In the genomic region with DNA sequence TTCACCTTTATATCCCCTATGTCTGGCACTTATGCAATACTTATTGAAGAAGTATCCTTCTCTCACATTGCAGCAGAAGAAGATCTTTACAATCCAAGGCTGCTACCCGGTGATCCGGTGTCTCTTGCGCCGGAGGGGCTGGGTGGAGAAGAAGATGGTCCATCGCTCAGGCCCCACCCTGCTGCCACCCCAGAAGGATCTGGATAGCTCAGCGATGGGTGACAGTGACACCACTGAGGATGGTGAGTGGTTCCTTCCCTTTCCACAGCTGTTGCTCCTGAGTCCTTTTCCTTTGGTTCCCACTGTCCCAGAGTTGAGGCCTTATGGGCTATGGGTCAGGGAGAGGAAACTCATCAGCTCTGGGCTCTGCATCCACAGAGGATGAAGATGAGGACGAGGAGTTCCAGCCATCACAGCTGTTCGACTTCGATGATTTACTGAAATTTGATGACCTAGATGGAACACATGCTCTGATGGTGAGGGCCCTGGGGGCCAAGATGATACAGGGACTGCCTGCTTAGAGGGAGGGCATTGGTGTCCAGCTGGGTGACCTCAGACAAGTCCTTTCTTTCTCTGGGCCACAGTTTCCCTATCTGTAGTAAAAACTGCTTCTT, we compare ENCODE assay signal across 20 cellular contexts. TPM values are rescaled to one million over a fixed set of nuclear protein-coding genes. Genes with fewer than 3 reads are reported as not detected.
DNase-seq lines count a peak whose midpoint lies in the region; ATAC-seq lines count a peak whose summit lies in the region.
"Had no signal": no experiment of that assay in that cellular context is flagged by ENCODE, and none has a peak within 500 bp of the region (broad histone marks: within the 10 kb centered on the region; RNA-seq: fewer than 3 reads in every experiment).

No MANE protein-coding gene starts in this region.

- ATAC-seq in central memory CD8-positive, alpha-beta T cell (replicated peaks; ENCODE audit: extremely low read depth, poor library complexity, severe bottlenecking), result no peak
- ATAC-seq in HG02970 (IDR thresholded peaks at IDR 0.05; ENCODE audit: low FRiP score, unreplicated experiment) (no peak), HG02763 (IDR thresholded peaks at IDR 0.05; ENCODE audit: unreplicated experiment) (no peak)
- ATAC-seq: Right ventricle myocardium inferior had no signal

- no peaks in the 10 kb centered on the region for H3K9me3 Mint-ChIP-seq in activated T-cell treated with anti-CD3 and anti-CD28 coated beads, Interleukin-2, amount 50 U/mL, for 24 hours
- no peaks in the 10 kb centered on the region for H3K9me3 Mint-ChIP-seq in IgD-negative memory B cell
- H3K9me3 Mint-ChIP-seq in central memory CD8-positive, alpha-beta T cell, result no peaks in the 10 kb centered on the region
- H3K9me3 Mint-ChIP-seq: CD4-positive, CD25-positive, alpha-beta regulatory T cell had no signal

- H3K4me3 Mint-ChIP-seq in activated T-cell treated with anti-CD3 and anti-CD28 coated beads, Interleukin-2, amount 50 U/mL, for 24 hours, result no peak overlapping the region
- H3K4me3 Mint-ChIP-seq in IgD-negative memory B cell, result no peak overlapping the region
- H3K4me3 Mint-ChIP-seq in central memory CD8-positive, alpha-beta T cell, result no peak overlapping the region

- DNase-seq in activated T-cell treated with anti-CD3 and anti-CD28 coated beads, Interleukin-2, amount 50 U/mL, for 24 hours, result no peak
- no peak for DNase-seq in activated T-cell treated with anti-CD3 and anti-CD28 coated beads, Interleukin-2, amount 50 U/mL, for 1 hour
- no peak for DNase-seq in central memory CD8-positive, alpha-beta T cell (ENCODE audit: low spot score in 2 of 2)
- no peak for DNase-seq in NCI-H187 (lab: John Stamatoyannopoulos, UW)
- DNase-seq: CD4-positive, CD25-positive, alpha-beta regulatory T cell; COR-L47; EL; GDM1; GM23248; H7; KG1; MM.1S; NCI-H2029 treated with DMSO at 0.1 percent for 48 hours; NCI-H446 treated with DMSO at 0.1 percent for 48 hours; NCI-H526 treated with DMSO at 0.1 percent for 48 hours; PC-9 had no signal

- H3K4me1 Mint-ChIP-seq in activated T-cell treated with anti-CD3 and anti-CD28 coated beads, Interleukin-2, amount 50 U/mL, for 24 hours (ENCODE audit: low read depth), result peaks cover 26% of the 10 kb centered on the region
- H3K4me1 Mint-ChIP-seq in IgD-negative memory B cell, result peaks cover 13 to 24% (median 22%) of the 10 kb centered on the region in 3 donors
- H3K4me1 Mint-ChIP-seq in central memory CD8-positive, alpha-beta T cell, result peaks cover 33% of the 10 kb centered on the region

- H3K27me3 Mint-ChIP-seq in activated T-cell treated with anti-CD3 and anti-CD28 coated beads, Interleukin-2, amount 50 U/mL, for 24 hours, result no peaks in the 10 kb centered on the region
- H3K27me3 Mint-ChIP-seq in IgD-negative memory B cell, result no peaks in the 10 kb centered on the region
- no peaks in the 10 kb centered on the region for H3K27me3 Mint-ChIP-seq in central memory CD8-positive, alpha-beta T cell
- H3K27me3 Mint-ChIP-seq: CD4-positive, CD25-positive, alpha-beta regulatory T cell had no signal

- H3K36me3 Mint-ChIP-seq in activated T-cell treated with anti-CD3 and anti-CD28 coated beads, Interleukin-2, amount 50 U/mL, for 24 hours (ENCODE audit: low read depth), result peaks cover 54% of the 10 kb centered on the region
- peaks cover 1% of the 10 kb centered on the region for H3K36me3 Mint-ChIP-seq in IgD-negative memory B cell
- H3K36me3 Mint-ChIP-seq in central memory CD8-positive, alpha-beta T cell (ENCODE audit: insufficient read depth), result peaks cover 15% of the 10 kb centered on the region

- peak overlapping the region; percentile 26 for H3K27ac Mint-ChIP-seq in activated T-cell treated with anti-CD3 and anti-CD28 coated beads, Interleukin-2, amount 50 U/mL, for 24 hours
- peak overlapping the region in 2 of 3 donors; percentile 23 to 64 for H3K27ac Mint-ChIP-seq in IgD-negative memory B cell
- H3K27ac Mint-ChIP-seq in central memory CD8-positive, alpha-beta T cell (ENCODE audit: low read depth), result peak overlapping the region; percentile 6

RNA-seq across cellular contexts. Expression of gene TTLL3, which starts 2.9 kb away (rescaled TPM):
- 10.5 TPM for polyA plus RNA-seq in IgD-negative memory B cell

RNA-seq across cellular contexts. Expression of gene ARPC4, which starts 20.1 kb away (rescaled TPM):
- polyA plus RNA-seq in IgD-negative memory B cell, result 262 TPM

RNA-seq across cellular contexts. Expression of gene TADA3, which starts 20.7 kb away (rescaled TPM):
- 52.6 TPM for polyA plus RNA-seq in IgD-negative memory B cell

RNA-seq across cellular contexts. Expression of gene RPUSD3, which starts 30.8 kb away (rescaled TPM):
- polyA plus RNA-seq in IgD-negative memory B cell, result 57.9 TPM

RNA-seq across cellular contexts. Expression of gene CAMK1, which starts 43.2 kb away (rescaled TPM):
- polyA plus RNA-seq in IgD-negative memory B cell, result 0.65 TPM
